Comparison of ENCODE assay signal across 24 cellular contexts in genomic region chr6:89468998-89469397, GRCh38.
"Had no signal": no experiment of that assay in that cellular context is flagged by ENCODE, and none has a peak within 500 bp of the region (broad histone marks: within the 10 kb centered on the region; RNA-seq: fewer than 3 reads in every experiment).

No MANE protein-coding gene starts in this region.

- DNase-seq: nephron progenitor cell; occipital lobe; ovary; posterior cingulate gyrus; psoas muscle; right cardiac atrium; right lobe of liver; sigmoid colon; small intestine; stimulated activated CD4-positive, alpha-beta T cell treated with anti-CD3 and anti-CD28 coated beads, Interleukin-15, amount 100 ng/mL, for 24 hours; stimulated activated CD4-positive, alpha-beta T cell treated with anti-CD3 and anti-CD28 coated beads, Interleukin-2, amount 100 ng/mL, for 24 hours; stimulated activated CD4-positive, alpha-beta T cell treated with anti-CD3 and anti-CD28 coated beads, Interleukin-2, amount 100 ng/mL, for 48 hours; stimulated activated CD4-positive, alpha-beta T cell treated with anti-CD3 and anti-CD28 coated beads, Interleukin-4, amount 100 ng/mL, for 24 hours; stimulated activated naive B cell treated with anti-CD40 and anti-IgM and Interleukin-4, amounts not matched to agents 10 μg/mL and 1 μg/mL and 100 μg/mL, for 72 hours; stimulated activated naive CD4-positive, alpha-beta T cell treated with Interleukin-2 at 50 U/mL for 16 hours; stomach; thyroid gland; trophoblast cell; upper lobe of left lung had no signal

- H3K4me3 Mint-ChIP-seq: natural killer cell treated with Interleukin-12 subunit alpha and Interleukin-12 subunit beta and Interleukin-15 and Interleukin-18, amount 100 ng/mL, for 72 hours; nephron progenitor cell; neural progenitor cell; stimulated activated effector memory CD8-positive, alpha-beta T cell treated with anti-CD3 and anti-CD28 coated beads, Interleukin-12 subunit alpha, Interleukin-12 subunit beta, amount 100 ng/mL, for 72 hours; stimulated activated naive B cell treated with anti-CD40 and anti-IgM and Interleukin-4, amounts not matched to agents 10 μg/mL and 1 μg/mL and 100 μg/mL, for 72 hours; stimulated activated naive CD8-positive, alpha-beta T cell treated with anti-CD3 and anti-CD28 coated beads, Interleukin-15, Interleukin-2, amounts not matched to agents 100 ng/mL and 50 ng/mL, for 24 hours had no signal

- H3K36me3 Mint-ChIP-seq: natural killer cell treated with Interleukin-12 subunit alpha and Interleukin-12 subunit beta and Interleukin-15 and Interleukin-18, amount 100 ng/mL, for 72 hours; neural progenitor cell; stimulated activated effector memory CD8-positive, alpha-beta T cell treated with anti-CD3 and anti-CD28 coated beads, Interleukin-12 subunit alpha, Interleukin-12 subunit beta, amount 100 ng/mL, for 72 hours; stimulated activated naive B cell treated with anti-CD40 and anti-IgM and Interleukin-4, amounts not matched to agents 10 μg/mL and 1 μg/mL and 100 μg/mL, for 72 hours had no signal

- ATAC-seq: natural killer cell treated with Interleukin-12 subunit alpha and Interleukin-12 subunit beta and Interleukin-15 and Interleukin-18, amount 100 ng/mL, for 72 hours; psoas muscle; right cardiac atrium; right lobe of liver; stimulated activated effector memory CD8-positive, alpha-beta T cell treated with anti-CD3 and anti-CD28 coated beads, Interleukin-12 subunit alpha, Interleukin-12 subunit beta, amount 100 ng/mL, for 72 hours; stimulated activated naive B cell treated with anti-CD40 and anti-IgM and Interleukin-4, amounts not matched to agents 10 μg/mL and 1 μg/mL and 100 μg/mL, for 72 hours had no signal

- H3K27me3 Mint-ChIP-seq: natural killer cell treated with Interleukin-12 subunit alpha and Interleukin-12 subunit beta and Interleukin-15 and Interleukin-18, amount 100 ng/mL, for 72 hours; progenitor cell of endocrine pancreas; stimulated activated naive B cell treated with anti-CD40 and anti-IgM and Interleukin-4, amounts not matched to agents 10 μg/mL and 1 μg/mL and 100 μg/mL, for 72 hours; stimulated activated naive CD8-positive, alpha-beta T cell treated with anti-CD3 and anti-CD28 coated beads, Interleukin-15, Interleukin-2, amounts not matched to agents 100 ng/mL and 50 ng/mL, for 24 hours had no signal

- H3K27ac Mint-ChIP-seq: natural killer cell treated with Interleukin-12 subunit alpha and Interleukin-12 subunit beta and Interleukin-15 and Interleukin-18, amount 100 ng/mL, for 72 hours; nephron progenitor cell; progenitor cell of endocrine pancreas; stimulated activated effector memory CD8-positive, alpha-beta T cell treated with anti-CD3 and anti-CD28 coated beads, Interleukin-12 subunit alpha, Interleukin-12 subunit beta, amount 100 ng/mL, for 72 hours; stimulated activated naive B cell treated with anti-CD40 and anti-IgM and Interleukin-4, amounts not matched to agents 10 μg/mL and 1 μg/mL and 100 μg/mL, for 72 hours; stimulated activated naive CD8-positive, alpha-beta T cell treated with anti-CD3 and anti-CD28 coated beads, Interleukin-15, Interleukin-2, amounts not matched to agents 100 ng/mL and 50 ng/mL, for 24 hours had no signal

- H3K9me3 Mint-ChIP-seq: natural killer cell treated with Interleukin-12 subunit alpha and Interleukin-12 subunit beta and Interleukin-15 and Interleukin-18, amount 100 ng/mL, for 72 hours; nephron progenitor cell; neural progenitor cell; stimulated activated effector memory CD8-positive, alpha-beta T cell treated with anti-CD3 and anti-CD28 coated beads, Interleukin-12 subunit alpha, Interleukin-12 subunit beta, amount 100 ng/mL, for 72 hours; stimulated activated naive B cell treated with anti-CD40 and anti-IgM and Interleukin-4, amounts not matched to agents 10 μg/mL and 1 μg/mL and 100 μg/mL, for 72 hours; stimulated activated naive CD8-positive, alpha-beta T cell treated with anti-CD3 and anti-CD28 coated beads, Interleukin-15, Interleukin-2, amounts not matched to agents 100 ng/mL and 50 ng/mL, for 24 hours had no signal
